ENCODE assay signal across 8 cellular contexts in genomic region chr16:680625-680945, GRCh38. TPM values are rescaled to one million over a fixed set of nuclear protein-coding genes. Genes with fewer than 3 reads are reported as not detected.
DNase-seq lines count a peak whose midpoint lies in the region; ATAC-seq and TF ChIP-seq lines count a peak whose summit lies in the region.

No MANE protein-coding gene starts in this region.

- TF ChIP-seq CTCF in gastroesophageal sphincter (IDR thresholded peaks at IDR 0.05) = no peak

- H3K4me3 Mint-ChIP-seq in T-helper 17 cell = peak overlapping the region; percentile 83

- no peak for DNase-seq in T-helper 17 cell
- no peak for DNase-seq in stimulated activated CD4-positive, alpha-beta T cell treated with anti-CD3 and anti-CD28 coated beads, Interleukin-1b, Interleukin-23, amount 100 ng/mL, for 48 hours
- DNase-seq in nucleus accumbens (lab: John Stamatoyannopoulos, UW) = no peak
- no peak for DNase-seq in NCI-H1417 treated with DMSO at 0.1 percent for 48 hours (lab: John Stamatoyannopoulos, UW)

- H3K4me1 Mint-ChIP-seq in T-helper 17 cell = peaks cover 20% of the 10 kb centered on the region

- TF ChIP-seq EP300 in gastroesophageal sphincter (IDR thresholded peaks at IDR 0.05) = no peak

- H3K4me1 ChIP-seq in gastroesophageal sphincter = peaks cover 0 to 70% (median 54%) of the 10 kb centered on the region in 3 donors

- no peaks in the 10 kb centered on the region for H3K36me3 Mint-ChIP-seq in T-helper 17 cell (ENCODE audit: low read depth)

- H3K9me3 ChIP-seq in T-helper 17 cell (ENCODE audit: control insufficient read depth, low read length, poor library complexity, severe bottlenecking) = no peaks in the 10 kb centered on the region
- H3K9me3 ChIP-seq in gastroesophageal sphincter = no peaks in the 10 kb centered on the region

- peaks cover 0 to 20% of the 10 kb centered on the region in 2 donors for H3K36me3 ChIP-seq in gastroesophageal sphincter

- ATAC-seq in GM21786 (IDR thresholded peaks at IDR 0.05; ENCODE audit: unreplicated experiment) = peak; percentile 4
- no peak for ATAC-seq in T-helper 17 cell
- ATAC-seq in gastroesophageal sphincter = no peak
- ATAC-seq in GM21526 (IDR thresholded peaks at IDR 0.05; ENCODE audit: low FRiP score, unreplicated experiment) = no peak

- H3K27ac ChIP-seq in gastroesophageal sphincter (peak overlapping the region; percentile 37 to 100 (median 95)), skin epidermis (peak overlapping the region; percentile 59 to 94 (median 87))

- H3K27ac Mint-ChIP-seq in T-helper 17 cell = peak overlapping the region; percentile 37

- H3K27me3 Mint-ChIP-seq in T-helper 17 cell = no peaks in the 10 kb centered on the region

- no CpG with 5 or more reads among the region's 38 CpGs for WGBS in gastroesophageal sphincter (ENCODE audit: low coverage in 1 of 2), 2 donors

- H3K27me3 ChIP-seq in gastroesophageal sphincter = peaks cover 8% of the 10 kb centered on the region

- H3K4me3 ChIP-seq in gastroesophageal sphincter = peak overlapping the region; percentile 59 to 97
- peak overlapping the region; percentile 61 to 91 (median 79) for H3K4me3 ChIP-seq in skin epidermis

- no peak for TF ChIP-seq POLR2A in gastroesophageal sphincter (IDR thresholded peaks at IDR 0.05)

RNA-seq across cellular contexts. Expression of gene STUB1, which starts 0.4 kb away (rescaled TPM):
- 10 to 100 TPM; 65.5 to 67.4 TPM for total RNA-seq in T-helper 17 cell
- total RNA-seq in gastroesophageal sphincter = 100 to 1,000 TPM; 161 to 212 (median 179) TPM

RNA-seq across cellular contexts. Expression of gene JMJD8, which starts 3.5 kb away (rescaled TPM):
- total RNA-seq in T-helper 17 cell (10 to 100 TPM; 28.0 to 36.1 TPM), gastroesophageal sphincter (100 to 1,000 TPM in 1 of 4 donors, 10 to 100 TPM in 3; 70.2 to 109 (median 90.5) TPM)

RNA-seq across cellular contexts. Expression of gene RHBDL1, which starts 5.1 kb away (rescaled TPM):
- total RNA-seq in T-helper 17 cell (1 to 10 TPM; 5.7 to 5.9 TPM), gastroesophageal sphincter (1 to 10 TPM in 3 of 4 donors, not detected in 1; 1.1 to 1.5 (median 1.3) TPM)

RNA-seq across cellular contexts. Expression of gene WDR24, which starts 9.6 kb away (rescaled TPM):
- total RNA-seq in T-helper 17 cell (10 to 100 TPM in 1 of 2 donors, 1 to 10 TPM in 1; 9.0 to 11.7 TPM), gastroesophageal sphincter (10 to 100 TPM in 1 of 4 donors, 1 to 10 TPM in 3; 8.1 to 16.7 (median 9.6) TPM)

RNA-seq across cellular contexts. Expression of gene RHOT2, which starts 12.7 kb away (rescaled TPM):
- total RNA-seq in T-helper 17 cell = 100 to 1,000 TPM; 190 to 203 TPM
- total RNA-seq in gastroesophageal sphincter = 10 to 100 TPM; 50.2 to 64.0 (median 55.0) TPM
